ENCODE assay signal across 8 cellular contexts in genomic region chr2:176187306-176188217, GRCh38. TPM values are rescaled to one million over a fixed set of nuclear protein-coding genes. Genes with fewer than 3 reads are reported as not detected.
A peak's percentile ranks its signal among the peaks of the same experiment; 100 is the strongest.
DNase-seq lines count a peak whose midpoint lies in the region; ATAC-seq and TF ChIP-seq lines count a peak whose summit lies in the region.

No MANE protein-coding gene starts in this region.

- H3K27me3 ChIP-seq in foreskin keratinocyte, result peaks cover 99% of the 10 kb centered on the region

- no peak overlapping the region for H3K27ac ChIP-seq in foreskin keratinocyte

- H3K4me1 ChIP-seq in foreskin keratinocyte, result no peaks in the 10 kb centered on the region

- DNase-seq in left cardiac atrium (no peak), Right ventricle myocardium superior (no peak), foreskin keratinocyte (no peak), sciatic nerve (ENCODE audit: low spot score) (no peak), NAMALWA (ENCODE audit: low spot score) (no peak)

- intact Hi-C loops in left cardiac atrium (cut with DNase I) (no loop called here), Right ventricle myocardium superior (cut with DNase I) (no loop called here), sciatic nerve (cut with DNase I) (no loop called here)

- TF ChIP-seq CTCF in foreskin keratinocyte (conservative IDR thresholded peaks at IDR 0.05), result no peak

- ATAC-seq in left cardiac atrium, result peak; percentile 31 to 35
- no peak for ATAC-seq in Right ventricle myocardium superior (ENCODE audit: poor library complexity)
- peak; percentile 78 for ATAC-seq in SK-N-SH treated with all-trans-retinoic acid at 6 μM for 48 hours
- peak; percentile 51 for ATAC-seq in foreskin keratinocyte
- peak; percentile 25 for ATAC-seq in sciatic nerve
- ATAC-seq in GM21515 (IDR thresholded peaks at IDR 0.05; ENCODE audit: unreplicated experiment), result no peak
- ATAC-seq in HG02870 (IDR thresholded peaks at IDR 0.05; ENCODE audit: unreplicated experiment), result no peak

TF ChIP-seq in SK-N-SH treated with all-trans-retinoic acid at 6 μM for 48 hours, 23 proteins besides CTCF, POLR2A, EP300 and RAD21:
- no peak for TF ChIP-seq ZNF565 (CRISPR knock-in tag; conservative IDR thresholded peaks at IDR 0.05; ENCODE audit: low read depth)
- no peak for TF ChIP-seq CSRNP3 (CRISPR knock-in tag; IDR thresholded peaks at IDR 0.05)
- TF ChIP-seq ZNF70 (CRISPR knock-in tag; IDR thresholded peaks at IDR 0.05), result no peak
- TF ChIP-seq POU6F1 (CRISPR knock-in tag; IDR thresholded peaks at IDR 0.05; ENCODE audit: borderline replicate concordance, low read depth), result no peak
- TF ChIP-seq CSDC2 (CRISPR knock-in tag; IDR thresholded peaks at IDR 0.05), result no peak
- TF ChIP-seq RARB (CRISPR knock-in tag; IDR thresholded peaks at IDR 0.05), result no peak
- no peak for TF ChIP-seq PPARA (CRISPR knock-in tag; IDR thresholded peaks at IDR 0.05; ENCODE audit: borderline replicate concordance)
- no peak for TF ChIP-seq ISL1 (CRISPR knock-in tag; IDR thresholded peaks at IDR 0.05)
- TF ChIP-seq TSHZ2 (CRISPR knock-in tag; IDR thresholded peaks at IDR 0.05), result no peak
- TF ChIP-seq BACH2 (CRISPR knock-in tag; IDR thresholded peaks at IDR 0.05; ENCODE audit: borderline replicate concordance), result no peak
- TF ChIP-seq GLIS3 (CRISPR knock-in tag; IDR thresholded peaks at IDR 0.05), result no peak
- TF ChIP-seq SNAI2 (CRISPR knock-in tag; IDR thresholded peaks at IDR 0.05), result no peak
- TF ChIP-seq TCF4 (CRISPR knock-in tag; IDR thresholded peaks at IDR 0.05; ENCODE audit: borderline replicate concordance), result no peak
- TF ChIP-seq PATZ1 (CRISPR knock-in tag; IDR thresholded peaks at IDR 0.05; ENCODE audit: borderline replicate concordance), result no peak
- TF ChIP-seq ARNTL (CRISPR knock-in tag; IDR thresholded peaks at IDR 0.05; ENCODE audit: borderline replicate concordance, low read depth), result no peak

RNA-seq across cellular contexts. Expression of gene HOXD1, which starts 0.9 kb away (rescaled TPM):
- total RNA-seq in left cardiac atrium, result under 1 TPM in 1 of 2 donors, not detected in 1; 0.21 TPM
- not detected for total RNA-seq in Right ventricle myocardium superior
- not detected in 2 replicates for total RNA-seq in foreskin keratinocyte
- 0.04 TPM in 1 of 2 replicates, not detected in the other for polyA plus RNA-seq in foreskin keratinocyte
- total RNA-seq in sciatic nerve, result 1.9 TPM

RNA-seq across cellular contexts. Expression of gene HOXD3, which starts 30.5 kb away (rescaled TPM):
- total RNA-seq in left cardiac atrium, result 1 to 10 TPM in 1 of 2 donors, under 1 TPM in 1; 0.73 to 1.1 TPM
- total RNA-seq in Right ventricle myocardium superior, result 0.38 TPM
- total RNA-seq in foreskin keratinocyte, result 0.32 and 1.2 TPM in 2 replicates
- polyA plus RNA-seq in foreskin keratinocyte, result 0.23 and 0.45 TPM in 2 replicates
- total RNA-seq in sciatic nerve, result 9.8 TPM

RNA-seq across cellular contexts. Expression of gene HOXD4, which starts 36.2 kb away (rescaled TPM):
- total RNA-seq in left cardiac atrium (under 1 TPM; 0.29 to 0.53 TPM), Right ventricle myocardium superior (not detected), foreskin keratinocyte (0.32 and 0.82 TPM in 2 replicates), sciatic nerve (6.8 TPM)
- polyA plus RNA-seq in foreskin keratinocyte, result 0.39 and 0.83 TPM in 2 replicates

RNA-seq across cellular contexts. Expression of gene HOXD8, which starts 58.1 kb away (rescaled TPM):
- 1 to 10 TPM; 1.2 to 1.3 TPM for total RNA-seq in left cardiac atrium
- 0.32 TPM for total RNA-seq in Right ventricle myocardium superior
- 6.5 and 10.8 TPM in 2 replicates for total RNA-seq in foreskin keratinocyte
- polyA plus RNA-seq in foreskin keratinocyte, result 7.0 and 9.7 TPM in 2 replicates
- 11.9 TPM for total RNA-seq in sciatic nerve

Comparison
In these comparisons a context has a peak if more than half of its experiments do, and no peak if none do; other contexts are left out.
1. ATAC-seq: peak in left cardiac atrium (2 of 2), SK-N-SH treated with all-trans-retinoic acid at 6 μM for 48 hours (single experiment), foreskin keratinocyte (single experiment) and sciatic nerve (single experiment); none in Right ventricle myocardium superior (single experiment), GM21515 (single experiment) and HG02870 (single experiment).